Comparison of ENCODE assay signal across 10 cellular contexts in genomic region chr3:149473314-149473990, GRCh38. TPM values are rescaled to one million over a fixed set of nuclear protein-coding genes. Genes with fewer than 3 reads are reported as not detected.
A peak's percentile ranks its signal among the peaks of the same experiment; 100 is the strongest.
DNase-seq lines count a peak whose midpoint lies in the region; ATAC-seq and TF ChIP-seq lines count a peak whose summit lies in the region.
"Had no signal": no experiment of that assay in that cellular context is flagged by ENCODE, and none has a peak within 500 bp of the region (broad histone marks: within the 10 kb centered on the region; RNA-seq: fewer than 3 reads in every experiment).

No MANE protein-coding gene starts in this region.

- H3K9me3 ChIP-seq in left ventricle myocardium inferior (replicated peaks): no peaks in the 10 kb centered on the region
- H3K9me3 ChIP-seq in transverse colon: no peaks in the 10 kb centered on the region
- no peaks in the 10 kb centered on the region for H3K9me3 ChIP-seq in smooth muscle cell (replicated peaks; ENCODE audit: low read depth)
- H3K9me3 ChIP-seq: BLaER1 had no signal

- H3K4me2 ChIP-seq in smooth muscle cell: no peak overlapping the region
- H3K4me2 ChIP-seq: BLaER1 had no signal

- H3K27me3 ChIP-seq in left ventricle myocardium inferior (ENCODE audit: low read depth) (no peaks in the 10 kb centered on the region), transverse colon (no peaks in the 10 kb centered on the region), smooth muscle cell (ENCODE audit: low read depth) (no peaks in the 10 kb centered on the region)
- H3K27me3 ChIP-seq: BLaER1 had no signal

- DNase-seq in NCI-H82 (lab: John Stamatoyannopoulos, UW) (peak; percentile 18), NCI-H82 treated with DMSO at 0.1 percent for 48 hours (lab: John Stamatoyannopoulos, UW; ENCODE audit: unreplicated experiment) (no peak), left ventricle myocardium inferior (no peak), transverse colon (peak; percentile 71), smooth muscle cell (lab: John Stamatoyannopoulos, UW; ENCODE audit: unreplicated experiment) (no peak)
- DNase-seq: NCI-H1105 had no signal

- intact Hi-C loops in left ventricle myocardium inferior (cut with micrococcal nuclease): loop anchor here (10.0 kb wide), 3 partner anchors 79 to 349 kb away; partner anchors contain the start of gene HPS3
- intact Hi-C loops in transverse colon (cut with DNase I; ENCODE audit: low total_unique reads): no loop called here

- H3K36me3 ChIP-seq in left ventricle myocardium inferior (no peaks in the 10 kb centered on the region), transverse colon (no peaks in the 10 kb centered on the region), smooth muscle cell (ENCODE audit: low read depth) (no peaks in the 10 kb centered on the region)
- H3K36me3 ChIP-seq: BLaER1 had no signal

- TF ChIP-seq CTCF in left ventricle myocardium inferior (IDR thresholded peaks at IDR 0.05; ENCODE audit: borderline replicate concordance) (no peak), transverse colon (IDR thresholded peaks at IDR 0.05) (no peak), smooth muscle cell (IDR thresholded peaks at IDR 0.05; ENCODE audit: borderline replicate concordance, insufficient read depth, poor library complexity, severe bottlenecking) (no peak)

- no peak for TF ChIP-seq EP300 in transverse colon (IDR thresholded peaks at IDR 0.05; ENCODE audit: low read depth)

- H4K20me1 ChIP-seq in smooth muscle cell (ENCODE audit: low read depth): no peaks in the 10 kb centered on the region
- H4K20me1 ChIP-seq: BLaER1 had no signal

- no peak overlapping the region for H2AFZ ChIP-seq in smooth muscle cell (ENCODE audit: low read depth)

- H3K4me1 ChIP-seq in left ventricle myocardium inferior (peaks cover 26% of the 10 kb centered on the region), transverse colon (peaks cover 4 to 25% (median 11%) of the 10 kb centered on the region in 4 donors), smooth muscle cell (ENCODE audit: low read depth) (no peaks in the 10 kb centered on the region)
- H3K4me1 ChIP-seq: BLaER1 had no signal

- H3K4me3 ChIP-seq in left ventricle myocardium inferior (no peak overlapping the region), transverse colon (no peak overlapping the region), smooth muscle cell (no peak overlapping the region)
- H3K4me3 ChIP-seq: BLaER1 had no signal

- H3K79me2 ChIP-seq in smooth muscle cell (ENCODE audit: low read depth): no peaks in the 10 kb centered on the region

- WGBS in transverse colon (ENCODE audit: low coverage in 1 of 2), 2 donors: 32 to 34% methylated on average over 5 of the region's 5 CpGs
- 76% methylated on average over 5 of the region's 5 CpGs for WGBS in smooth muscle cell (ENCODE audit: low lambda C conversion rate)

- in situ Hi-C loops in transverse colon (cut with MboI; ENCODE audit: low pct_ligation_motif_present in 1 of 4, low pct_unique_long_range_greater_than_20kb in 1 of 4, low sequenced_read_pairs in 3 of 4): loop anchor here in 2 of 4 donors (10.0 kb wide), 2 partner anchors 79 to 119 kb away; no protein-coding TSS in a partner anchor

- peak overlapping the region; percentile 6 for H3K27ac ChIP-seq in left ventricle myocardium inferior (replicated peaks)
- H3K27ac ChIP-seq in transverse colon: peak overlapping the region; percentile 27 to 43 (median 36)
- no peak overlapping the region for H3K27ac ChIP-seq in smooth muscle cell (ENCODE audit: low read depth)
- H3K27ac ChIP-seq: BLaER1 had no signal

- no peaks in the 10 kb centered on the region for H3F3A ChIP-seq in smooth muscle cell (ENCODE audit: low read depth)

- H3K9ac ChIP-seq in smooth muscle cell (ENCODE audit: low read depth): no peak overlapping the region
- H3K9ac ChIP-seq: BLaER1 had no signal

- ATAC-seq in SK-N-SH treated with all-trans-retinoic acid at 6 μM for 48 hours (peak; percentile 76), HG02852 (IDR thresholded peaks at IDR 0.05; ENCODE audit: unreplicated experiment) (no peak), HG02840 (IDR thresholded peaks at IDR 0.05; ENCODE audit: low FRiP score, unreplicated experiment) (no peak)

- no peak for TF ChIP-seq POLR2A in transverse colon (IDR thresholded peaks at IDR 0.05)

TF ChIP-seq in SK-N-SH treated with all-trans-retinoic acid at 6 μM for 48 hours, 23 proteins besides CTCF, POLR2A, EP300 and RAD21:
- TF ChIP-seq ISL1 (CRISPR knock-in tag; IDR thresholded peaks at IDR 0.05) (peak; percentile 14), RARB (CRISPR knock-in tag; IDR thresholded peaks at IDR 0.05) (no peak)

RNA-seq across cellular contexts. Expression of gene TM4SF4, which starts 1.0 kb away (rescaled TPM):
- total RNA-seq in left ventricle myocardium inferior: not detected
- total RNA-seq in transverse colon: 1 to 10 TPM in 1 of 4 donors, under 1 TPM in 1, not detected in 2; 0.95 to 3.1 TPM
- not detected in 2 replicates for total RNA-seq in smooth muscle cell
- polyA plus RNA-seq in smooth muscle cell: 0.15 and 0.29 TPM in 2 replicates

Comparison
In these comparisons a context has a peak if more than half of its experiments do, and no peak if none do; other contexts are left out.
1. DNase-seq: peak in NCI-H82 (single experiment) and transverse colon (single experiment); none in NCI-H82 treated with DMSO at 0.1 percent for 48 hours (single experiment), left ventricle myocardium inferior (single experiment) and smooth muscle cell (single experiment).